In the genomic region with DNA sequence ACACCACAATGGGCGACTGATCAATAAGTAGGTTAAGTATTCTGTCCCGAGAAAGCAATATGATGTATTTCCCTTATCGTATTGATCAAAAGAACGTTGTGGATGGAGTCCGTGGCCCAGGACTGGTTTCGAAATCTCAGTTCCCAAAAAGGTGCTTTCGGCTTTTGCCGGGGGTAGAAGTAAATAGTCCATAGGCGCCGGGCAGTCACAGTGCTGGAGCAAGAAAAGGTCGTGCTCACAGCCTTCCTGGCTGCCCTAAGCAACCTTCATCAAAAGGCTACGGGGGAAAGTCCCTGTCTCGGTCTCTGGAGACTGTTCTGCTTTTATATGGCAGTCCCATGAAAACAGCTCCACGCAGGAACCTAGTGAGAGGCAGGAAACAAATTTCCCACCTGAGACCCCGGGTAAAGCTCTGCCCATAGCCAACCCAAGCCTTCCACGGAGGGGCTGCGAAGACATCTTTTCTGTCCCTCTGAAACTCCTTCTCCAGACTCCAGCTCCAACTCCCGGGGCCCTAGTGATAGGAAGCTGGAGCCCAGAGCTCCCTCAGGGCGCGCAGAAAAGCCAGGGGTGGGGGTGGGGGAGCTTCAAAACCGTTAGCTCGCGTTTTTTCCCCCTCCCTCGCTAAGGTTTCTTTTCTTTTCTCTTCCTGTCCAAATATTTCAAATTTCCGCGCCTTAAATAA, we compare ENCODE assay signal across 7 cellular contexts. TPM values are rescaled to one million over a fixed set of nuclear protein-coding genes. Genes with fewer than 3 reads are reported as not detected.
DNase-seq lines count a peak whose midpoint lies in the region; ATAC-seq, FAIRE-seq and TF ChIP-seq lines count a peak whose summit lies in the region.

No MANE protein-coding gene starts in this region.

- no peaks in the 10 kb centered on the region for H3K9me3 ChIP-seq in RWPE2 (ENCODE audit: severe bottlenecking)
- H3K9me3 ChIP-seq in breast epithelium, result no peaks in the 10 kb centered on the region

- FAIRE-seq in G401.6 (lab: Jason Lieb, UNC), result peak; percentile 57

- no peak for TF ChIP-seq CTCF in RWPE2 (IDR thresholded peaks at IDR 0.05; ENCODE audit: poor library complexity, severe bottlenecking)
- no peak for TF ChIP-seq CTCF in breast epithelium (IDR thresholded peaks at IDR 0.05)

- no peak for TF ChIP-seq POLR2A in breast epithelium (IDR thresholded peaks at IDR 0.05)

- DNase-seq in HUDEP-2 (lab: John Stamatoyannopoulos, UW; ENCODE audit: unreplicated experiment in 76 of 76) (peak in 48 of 76 experiments; percentile 14 to 82 (median 43)), RWPE2 (ENCODE audit: low spot score) (no peak), breast epithelium (ENCODE audit: low spot score in 2 of 2) (no peak), islet precursor cell (peak; percentile 54)
- peak; percentile 35 for DNase-seq in stimulated activated naive CD8-positive, alpha-beta T cell treated with anti-CD3 and anti-CD28 coated beads, Interleukin-15, Interleukin-2, amounts not matched to agents 100 U/mL and 50 U/mL, for 24 hours

- no peaks in the 10 kb centered on the region for H3K4me1 ChIP-seq in RWPE2 (ENCODE audit: insufficient read depth, poor library complexity, severe bottlenecking)
- no peaks in the 10 kb centered on the region for H3K4me1 ChIP-seq in breast epithelium

- H3K36me3 ChIP-seq in RWPE2 (ENCODE audit: low read depth) (no peaks in the 10 kb centered on the region), breast epithelium (no peaks in the 10 kb centered on the region)

- H3K4me3 ChIP-seq in RWPE2 (ENCODE audit: severe bottlenecking), result peak overlapping the region; percentile 77
- H3K4me3 ChIP-seq in breast epithelium, result peak overlapping the region; percentile 71 to 91 (median 76)

- H3K27me3 ChIP-seq in RWPE2 (ENCODE audit: insufficient read depth, poor library complexity, severe bottlenecking) (no peaks in the 10 kb centered on the region), breast epithelium (peaks cover 0 to 4% of the 10 kb centered on the region in 2 donors)

- intact Hi-C loops in breast epithelium (cut with DNase I; ENCODE audit: low total_unique reads), result no loop called here

- ATAC-seq in GM21447 (IDR thresholded peaks at IDR 0.05; ENCODE audit: unreplicated experiment) (peak; percentile 73), RWPE2 (ENCODE audit: low read depth) (peak; percentile 49; the same call in 2 of the 3 replicates)
- ATAC-seq in stimulated activated naive CD8-positive, alpha-beta T cell treated with anti-CD3 and anti-CD28 coated beads, Interleukin-15, Interleukin-2, amounts not matched to agents 100 U/mL and 50 U/mL, for 24 hours, result peak; percentile 66

- peak overlapping the region; percentile 32 for H3K27ac ChIP-seq in RWPE2 (ENCODE audit: poor library complexity, severe bottlenecking)
- H3K27ac ChIP-seq in breast epithelium, result peak overlapping the region; percentile 89

RNA-seq across cellular contexts. Expression of a gene that starts 7.0 kb away (rescaled TPM):
- total RNA-seq in breast epithelium, result 10 to 100 TPM; 27.1 to 40.0 (median 31.1) TPM

RNA-seq across cellular contexts. Expression of a gene that starts 17.0 kb away (rescaled TPM):
- 10 to 100 TPM; 34.9 to 58.2 (median 42.0) TPM for total RNA-seq in breast epithelium

Comparison
In these comparisons a context has a peak if more than half of its experiments do, and no peak if none do; other contexts are left out.
1. DNase-seq: peak in HUDEP-2 (48 of 76), islet precursor cell (single experiment) and stimulated activated naive CD8-positive, alpha-beta T cell treated with anti-CD3 and anti-CD28 coated beads, Interleukin-15, Interleukin-2, amounts not matched to agents 100 U/mL and 50 U/mL, for 24 hours (single experiment); none in RWPE2 (single experiment) and breast epithelium (0 of 2).
2. Peak in every context shown above with its lines, with median percentiles within 50 percentile points of each other: ATAC-seq.